1 cellular context compared by ENCODE assay signal in genomic region chr1:225653463-225654276, GRCh38.
TF ChIP-seq lines count a peak whose summit lies in the region.

No MANE protein-coding gene starts in this region.

TF ChIP-seq in HEK293, 187 proteins besides CTCF, POLR2A, EP300 and RAD21 (continued from another document and continues in another):
- TF ChIP-seq ZNF148 (tag by site-specific recombination; IDR thresholded peaks at IDR 0.05; ENCODE audit: borderline replicate concordance) (no peak), ZNF580 (tag by site-specific recombination; IDR thresholded peaks at IDR 0.05) (0 out of 2 replicates have a peak, but pooled peaks have one; percentile 8), IKZF3 (tag by site-specific recombination; IDR thresholded peaks at IDR 0.05) (peak; percentile 98), BCL6B (tag by site-specific recombination; IDR thresholded peaks at IDR 0.05) (no peak), PRDM10 (tag by site-specific recombination; IDR thresholded peaks at IDR 0.05) (peak; percentile 78), PRDM1 (tag by site-specific recombination; IDR thresholded peaks at IDR 0.05) (peak; percentile 78), ZFP3 (tag by site-specific recombination; IDR thresholded peaks at IDR 0.05; ENCODE audit: low read depth) (no peak), ZXDB (tag by site-specific recombination; IDR thresholded peaks at IDR 0.05) (peak; percentile 90), HOXA7 (CRISPR knock-in tag; IDR thresholded peaks at IDR 0.05; ENCODE audit: borderline replicate concordance) (no peak), ZNF157 (tag by site-specific recombination; IDR thresholded peaks at IDR 0.05) (no peak), ZNF202 (tag by site-specific recombination; IDR thresholded peaks at IDR 0.05; ENCODE audit: borderline replicate concordance) (no peak), ZNF843 (tag by site-specific recombination; IDR thresholded peaks at IDR 0.05) (peak; percentile 55), YY1 (tag by site-specific recombination; IDR thresholded peaks at IDR 0.05) (peak; percentile 58), SP2 (tag by site-specific recombination; IDR thresholded peaks at IDR 0.05) (peak; percentile 87), ZNF433 (tag by site-specific recombination; IDR thresholded peaks at IDR 0.05; ENCODE audit: low read depth) (no peak), BCL11A (tag by site-specific recombination; IDR thresholded peaks at IDR 0.05; ENCODE audit: low read depth) (peak; percentile 81; the same call in 1 of the 2 replicates), ZNF518A (tag by site-specific recombination; conservative IDR thresholded peaks at IDR 0.05; ENCODE audit: low read depth) (peak; percentile 6; the same call in 1 of the 2 replicates), ZNF513 (tag by site-specific recombination; IDR thresholded peaks at IDR 0.05) (no peak; the same call in 1 of the 2 replicates), ZNF670 (tag by site-specific recombination; IDR thresholded peaks at IDR 0.05; ENCODE audit: low read depth) (no peak), OSR2 (tag by site-specific recombination; IDR thresholded peaks at IDR 0.05) (no peak), ZNF777 (tag by site-specific recombination; IDR thresholded peaks at IDR 0.05; ENCODE audit: borderline replicate concordance) (no peak), ZNF639 (tag by site-specific recombination; IDR thresholded peaks at IDR 0.05) (peak; percentile 79; the same call in 1 of the 2 replicates), ZNF488 (tag by site-specific recombination; IDR thresholded peaks at IDR 0.05) (no peak), ZNF692 (tag by site-specific recombination; IDR thresholded peaks at IDR 0.05) (peak; percentile 93), SP7 (tag by site-specific recombination; IDR thresholded peaks at IDR 0.05) (peak; percentile 92), ZNF175 (tag by site-specific recombination; IDR thresholded peaks at IDR 0.05) (no peak), ZNF266 (tag by site-specific recombination; IDR thresholded peaks at IDR 0.05; ENCODE audit: low read depth) (no peak), ZNF514 (tag by site-specific recombination; IDR thresholded peaks at IDR 0.05) (no peak), ZNF354C (tag by site-specific recombination; IDR thresholded peaks at IDR 0.05; ENCODE audit: borderline replicate concordance, low read depth) (no peak), ZNF184 (tag by site-specific recombination; IDR thresholded peaks at IDR 0.05) (peak; percentile 10), ZNF664 (tag by site-specific recombination; IDR thresholded peaks at IDR 0.05) (no peak), KLF16 (tag by site-specific recombination; IDR thresholded peaks at IDR 0.05) (peak; percentile 34), PBX3 (CRISPR knock-in tag; IDR thresholded peaks at IDR 0.05) (peak; percentile 72), ZNF292 (tag by site-specific recombination; IDR thresholded peaks at IDR 0.05; ENCODE audit: borderline replicate concordance, low read depth) (no peak), ZIC2 (tag by site-specific recombination; IDR thresholded peaks at IDR 0.05) (peak; percentile 94), ZNF19 (tag by site-specific recombination; IDR thresholded peaks at IDR 0.05; ENCODE audit: low read depth) (no peak), ZBTB7A (tag by site-specific recombination; IDR thresholded peaks at IDR 0.05; ENCODE audit: low read depth) (peak; percentile 97), ZNF623 (tag by site-specific recombination; IDR thresholded peaks at IDR 0.05) (peak; percentile 6; the same call in 1 of the 2 replicates)
